Comparison of ENCODE assay signal across 7 cellular contexts in genomic region chr14:73387860-73388259, GRCh38.
DNase-seq lines count a peak whose midpoint lies in the region; ATAC-seq, FAIRE-seq and TF ChIP-seq lines count a peak whose summit lies in the region.
"Not testable (repeated sequence)": the region's sequence is repeated elsewhere in the genome, so short reads cannot be mapped to it uniquely, and the experiment has no call there.

No MANE protein-coding gene starts in this region.

- not testable (repeated sequence) for H3K9me3 ChIP-seq in DOHH2 (ENCODE audit: control insufficient read depth, insufficient read depth, low read length); astrocyte (ENCODE audit: insufficient read depth, low read depth, low read length)

- not testable (repeated sequence) for TF ChIP-seq CTCF in DOHH2 (IDR thresholded peaks at IDR 0.05; ENCODE audit: low read depth, low read length, poor library complexity, severe bottlenecking); astrocyte (IDR thresholded peaks at IDR 0.05; ENCODE audit: insufficient read depth, low read depth, low read length)

- H3K9me3 Mint-ChIP-seq in astrocyte (ENCODE audit: unreplicated experiment), result not testable (repeated sequence)
- peaks cover 0 to 14% (median 11%) of the 10 kb centered on the region in 7 donors for H3K9me3 Mint-ChIP-seq in naive B cell

- H3K27ac ChIP-seq in DOHH2 (ENCODE audit: low read depth, low read length), result peak overlapping the region; percentile 61
- not testable (repeated sequence) for H3K27ac ChIP-seq in astrocyte (ENCODE audit: low read depth, low read length)

- H3F3A ChIP-seq in DOHH2 (ENCODE audit: control insufficient read depth, insufficient read depth), result peaks cover 26% of the 10 kb centered on the region

- FAIRE-seq in GM18507 (lab: Jason Lieb, UNC) (peak; percentile 85), HTR-8/SVneo (lab: Jason Lieb, UNC) (peak; percentile 96), astrocyte (lab: Jason Lieb, UNC) (peak; percentile 76)

- H3K27me3 Mint-ChIP-seq in astrocyte (ENCODE audit: low read depth, unreplicated experiment); naive B cell: not testable (repeated sequence)

- not testable (repeated sequence) for H4K20me1 ChIP-seq in DOHH2 (ENCODE audit: control insufficient read depth, insufficient read depth, low read depth, low read length)
- H4K20me1 ChIP-seq in astrocyte (ENCODE audit: insufficient read depth, low read length), result peaks cover 36% of the 10 kb centered on the region

- H3K9ac ChIP-seq in astrocyte (ENCODE audit: low read length), result not testable (repeated sequence)

- H3K79me2 ChIP-seq in DOHH2 (ENCODE audit: control insufficient read depth, low read length) (peaks cover 49% of the 10 kb centered on the region), astrocyte (ENCODE audit: insufficient read depth, low read length) (peaks cover 30% of the 10 kb centered on the region)

- ATAC-seq in GM19468 (IDR thresholded peaks at IDR 0.05; ENCODE audit: extremely low read depth, unreplicated experiment) (peak; percentile 43), HG03108 (IDR thresholded peaks at IDR 0.05; ENCODE audit: unreplicated experiment) (peak; percentile 55), naive B cell (ENCODE audit: low read depth in 2 of 2) (peak; percentile 69 to 72)

- H3K4me1 Mint-ChIP-seq in astrocyte (ENCODE audit: low read depth, unreplicated experiment), result not testable (repeated sequence)
- peaks cover 26 to 63% (median 27%) of the 10 kb centered on the region in 3 donors for H3K4me1 Mint-ChIP-seq in naive B cell

- 0 out of 2 replicates have a peak overlapping the region, but pooled peaks have one; percentile 24 for H3K4me3 ChIP-seq in DOHH2 (ENCODE audit: low read length)
- H3K4me3 ChIP-seq in astrocyte (ENCODE audit: insufficient read depth, low read depth, low read length), result not testable (repeated sequence)

- not testable (repeated sequence) for H3K27ac Mint-ChIP-seq in astrocyte (ENCODE audit: unreplicated experiment)
- peak overlapping the region in 1 of 6 donors; percentile 77 for H3K27ac Mint-ChIP-seq in naive B cell

- H3K4me3 Mint-ChIP-seq in astrocyte (ENCODE audit: unreplicated experiment), result not testable (repeated sequence)
- H3K4me3 Mint-ChIP-seq in naive B cell, result peak overlapping the region in 2 of 8 donors; percentile 19 to 77

- not testable (repeated sequence) for H2AFZ ChIP-seq in astrocyte (ENCODE audit: low read depth, low read length)

- not testable (repeated sequence) for H3K36me3 Mint-ChIP-seq in astrocyte (ENCODE audit: low read depth, unreplicated experiment)
- peaks cover 8 to 15% of the 10 kb centered on the region in 2 donors for H3K36me3 Mint-ChIP-seq in naive B cell

- peak overlapping the region; percentile 39 for H3K4me2 ChIP-seq in DOHH2 (ENCODE audit: low read length)
- not testable (repeated sequence) for H3K4me2 ChIP-seq in astrocyte (ENCODE audit: low read length)

- not testable (repeated sequence) for DNase-seq in GM18507 (ENCODE audit: extremely low spot score, insufficient read length, low read depth); HTR-8/SVneo (ENCODE audit: insufficient read length, low spot score); astrocyte (ENCODE audit: low read depth); naive B cell

- not testable (repeated sequence) for H3K9me2 ChIP-seq in DOHH2 (replicated peaks; ENCODE audit: control insufficient read depth, low read length)

- H3K36me3 ChIP-seq in DOHH2 (ENCODE audit: control insufficient read depth, low read length), result peaks cover 14% of the 10 kb centered on the region
- H3K36me3 ChIP-seq in astrocyte (ENCODE audit: insufficient read depth, low read length), result not testable (repeated sequence)

- H3K27me3 ChIP-seq in DOHH2 (ENCODE audit: control insufficient read depth, low read length); astrocyte (ENCODE audit: insufficient read depth, low read length): not testable (repeated sequence)

- H3K4me1 ChIP-seq in DOHH2 (ENCODE audit: control insufficient read depth, low read length), result peaks cover 87% of the 10 kb centered on the region
- H3K4me1 ChIP-seq in astrocyte (ENCODE audit: insufficient read depth, low read length), result not testable (repeated sequence)
